In the genomic region with DNA sequence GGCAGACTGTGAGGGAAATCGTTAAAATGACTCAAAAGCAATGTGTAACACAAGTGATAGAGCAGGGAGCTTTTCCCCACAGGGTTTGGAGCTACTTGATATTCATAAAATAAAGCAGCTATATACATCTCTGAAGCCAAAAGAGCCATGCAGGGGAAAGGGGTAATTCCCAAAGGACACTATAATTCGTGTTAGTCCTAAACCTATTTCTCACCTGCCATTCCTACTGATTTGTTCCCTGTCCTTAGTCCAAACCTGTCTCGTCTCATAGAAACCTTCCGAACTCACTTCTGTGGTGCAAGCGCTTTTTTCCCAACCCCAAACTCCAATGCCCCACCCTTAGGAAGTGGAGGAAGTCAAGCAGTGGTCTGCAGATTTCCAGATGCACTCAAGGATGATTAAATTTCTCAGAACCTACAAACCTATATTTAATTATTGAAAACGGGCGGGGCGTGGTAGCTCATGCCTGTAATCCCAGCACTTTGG, we compare ENCODE assay signal across 8 cellular contexts. TPM values are rescaled to one million over a fixed set of nuclear protein-coding genes. Genes with fewer than 3 reads are reported as not detected.
DNase-seq lines count a peak whose midpoint lies in the region; ATAC-seq and TF ChIP-seq lines count a peak whose summit lies in the region.

No MANE protein-coding gene starts in this region.

- H3K4me1 Mint-ChIP-seq in brain: peaks cover 37% of the 10 kb centered on the region

- H3K27me3 Mint-ChIP-seq in brain: peaks cover 13% of the 10 kb centered on the region

- H3K9me3 Mint-ChIP-seq in brain: peaks cover 0 to 4% (median 0%) of the 10 kb centered on the region in 5 experiments

- intact Hi-C loops in uterus (cut with DNase I; ENCODE audit: low total_unique reads): loop anchor here (2.0 kb wide), 1 partner anchor 24 kb away; a partner anchor contains a TSS

- peaks cover 0 to 14% of the 10 kb centered on the region in 2 donors for H3K4me1 ChIP-seq in lung (ENCODE audit: control insufficient read depth in 2 of 2, insufficient read depth in 2 of 2, low read length in 2 of 2)
- H3K4me1 ChIP-seq in uterus: peaks cover 0 to 3% of the 10 kb centered on the region in 2 donors

- TF ChIP-seq POLR2A in uterus (IDR thresholded peaks at IDR 0.05): no peak

- 24% methylated on average over 8 of the region's 8 CpGs for WGBS in lung, 2 donors

- H3K36me3 ChIP-seq in KOPT-K1 (ENCODE audit: insufficient read depth, low read length): peaks cover 13% of the 10 kb centered on the region
- H3K36me3 ChIP-seq in lung (ENCODE audit: control insufficient read depth in 2 of 2, insufficient read depth in 2 of 2, low read length in 2 of 2): no peaks in the 10 kb centered on the region
- H3K36me3 ChIP-seq in uterus: no peaks in the 10 kb centered on the region

- H3K27ac ChIP-seq in KOPT-K1 (ENCODE audit: low read depth, low read length, poor library complexity, severe bottlenecking) (peak overlapping the region; percentile 87), lung (ENCODE audit: low read depth in 1 of 2, low read length in 1 of 2) (peak overlapping the region; percentile 80 to 99), uterus (peak overlapping the region; percentile 95 to 99)

- peaks cover 11% of the 10 kb centered on the region for H3K36me3 Mint-ChIP-seq in brain

- H3K4me3 Mint-ChIP-seq in brain: peak overlapping the region; percentile 89 to 97 (median 94)

- DNase-seq in Daoy (ENCODE audit: low read depth): peak; percentile 37
- DNase-seq in lung (ENCODE audit: low spot score): no peak
- DNase-seq in uterus: peak in 1 of 2 donors; percentile 24
- DNase-seq in amniotic stem cell (lab: John Stamatoyannopoulos, UW): no peak

- H3K4me3 ChIP-seq in lung: peak overlapping the region; percentile 38
- H3K4me3 ChIP-seq in uterus: peak overlapping the region; percentile 78 to 80

- H3K27ac Mint-ChIP-seq in brain: peak overlapping the region; percentile 99 to 100 (median 100)

- H3K9me3 ChIP-seq in KOPT-K1 (ENCODE audit: insufficient read depth, low read length, poor library complexity, severe bottlenecking) (no peaks in the 10 kb centered on the region), lung (ENCODE audit: control insufficient read depth in 2 of 2, insufficient read depth in 1 of 2, low read length in 1 of 2) (no peaks in the 10 kb centered on the region), uterus (no peaks in the 10 kb centered on the region)

- no peak for TF ChIP-seq CTCF in brain (conservative IDR thresholded peaks at IDR 0.05)
- no peak for TF ChIP-seq CTCF in lung (IDR thresholded peaks at IDR 0.05; ENCODE audit: control extremely low read depth, extremely low read depth)
- no peak for TF ChIP-seq CTCF in uterus (IDR thresholded peaks at IDR 0.05)

- ATAC-seq in lung (ENCODE audit: insufficient read depth, low FRiP score): no peak
- no peak for ATAC-seq in HG03378 (IDR thresholded peaks at IDR 0.05; ENCODE audit: unreplicated experiment)
- no peak for ATAC-seq in HG03108 (IDR thresholded peaks at IDR 0.05; ENCODE audit: unreplicated experiment)

- H3K27me3 ChIP-seq in lung (ENCODE audit: control insufficient read depth, insufficient read depth): no peaks in the 10 kb centered on the region
- H3K27me3 ChIP-seq in uterus: no peaks in the 10 kb centered on the region

RNA-seq across cellular contexts. Expression of a gene that starts 0.9 kb away (rescaled TPM):
- 196 and 221 TPM in 2 replicates for total RNA-seq in Daoy (2014; rRNA removed; shearing (Covaris generic))
- polyA plus RNA-seq in brain (ENCODE audit: insufficient read depth, low read depth, low replicate concordance): 126 TPM
- total RNA-seq in lung: 100 to 1,000 TPM; 112 to 147 TPM
- 10 to 100 TPM; 54.2 to 77.8 TPM for polyA plus RNA-seq in lung
- 100 to 1,000 TPM in 2 of 4 donors, 10 to 100 TPM in 2; 29.7 to 230 (median 116) TPM for total RNA-seq in uterus

RNA-seq across cellular contexts. Expression of a gene that starts 24.6 kb away (rescaled TPM):
- 9.4 and 12.9 TPM in 2 replicates for total RNA-seq in Daoy (2014; rRNA removed; shearing (Covaris generic))
- 12.2 TPM for polyA plus RNA-seq in brain (ENCODE audit: insufficient read depth, low read depth, low replicate concordance)
- 10 to 100 TPM in 1 of 2 donors, 1 to 10 TPM in 1; 8.9 to 30.9 TPM for total RNA-seq in lung
- 1 to 10 TPM; 2.1 to 4.2 TPM for polyA plus RNA-seq in lung
- 10 to 100 TPM; 12.1 to 88.8 (median 21.6) TPM for total RNA-seq in uterus
